Comparison of ENCODE assay signal across 16 cellular contexts in the genomic region with DNA sequence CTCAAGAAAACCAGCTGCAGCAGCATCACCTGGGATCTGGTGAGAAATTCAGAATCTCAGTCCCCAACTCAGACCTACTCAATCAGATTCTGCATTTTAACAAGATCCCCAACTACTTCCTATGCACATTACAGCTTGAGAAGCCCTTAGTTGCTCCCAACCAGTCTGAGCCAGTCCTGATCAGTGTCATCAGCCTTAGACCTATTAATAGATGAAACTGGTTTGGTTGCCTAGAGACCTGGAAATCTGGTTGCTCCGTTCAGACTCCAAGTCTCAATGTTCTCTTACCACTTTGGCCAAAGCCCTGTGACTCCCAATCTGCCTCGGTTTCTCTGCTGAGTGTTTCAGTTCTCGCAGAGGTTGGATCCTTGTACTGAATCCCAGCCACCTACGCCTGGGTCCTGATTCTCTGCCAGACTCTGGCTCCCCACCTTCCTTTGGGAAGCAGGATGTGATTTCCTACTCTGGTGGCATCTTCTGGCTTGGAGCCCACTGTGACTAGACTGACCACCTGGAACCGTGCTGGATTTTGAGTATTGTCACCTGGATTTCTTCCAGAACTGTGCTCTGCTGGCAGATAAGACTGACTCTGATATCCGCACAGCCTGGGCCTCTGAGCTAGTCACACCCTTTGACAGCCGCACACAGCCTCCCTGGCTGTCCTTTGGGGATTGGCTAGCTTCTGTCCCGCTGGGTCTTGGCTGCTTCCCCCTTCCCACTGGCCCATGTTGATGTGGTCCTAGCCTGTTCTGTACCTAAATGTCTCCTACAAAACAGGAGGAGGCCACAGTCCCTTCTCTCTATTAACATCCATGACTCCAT. TPM values are rescaled to one million over a fixed set of nuclear protein-coding genes. Genes with fewer than 3 reads are reported as not detected.
DNase-seq lines count a peak whose midpoint lies in the region; ATAC-seq, FAIRE-seq and TF ChIP-seq lines count a peak whose summit lies in the region.
"Had no signal": no experiment of that assay in that cellular context is flagged by ENCODE, and none has a peak within 500 bp of the region (broad histone marks: within the 10 kb centered on the region; RNA-seq: fewer than 3 reads in every experiment).

No MANE protein-coding gene starts in this region.

- H3K27ac ChIP-seq in foreskin keratinocyte (peak overlapping the region; percentile 32), pancreas (no peak overlapping the region)
- H3K27ac ChIP-seq: transverse colon had no signal

- no peak for FAIRE-seq in pancreas (lab: Jason Lieb, UNC)

- H3K4me1 ChIP-seq in foreskin keratinocyte = peaks cover 12% of the 10 kb centered on the region
- H3K4me1 ChIP-seq in pancreas = no peaks in the 10 kb centered on the region
- H3K4me1 ChIP-seq: transverse colon had no signal

- no peaks in the 10 kb centered on the region for H3K36me3 ChIP-seq in pancreas
- H3K36me3 ChIP-seq: transverse colon had no signal

- H3K27me3 ChIP-seq in foreskin keratinocyte (no peaks in the 10 kb centered on the region), pancreas (no peaks in the 10 kb centered on the region)
- H3K27me3 ChIP-seq: transverse colon had no signal

- in situ Hi-C loops in GM13977 (cut with MboI; ENCODE audit: low pct_unique_long_range_greater_than_20kb, low sequenced_read_pairs, unreplicated experiment) = loop anchor here (25.0 kb wide), 1 partner anchor 181 kb away; no protein-coding TSS in a partner anchor

- no peak overlapping the region for H3K4me3 ChIP-seq in pancreas
- H3K4me3 ChIP-seq: transverse colon had no signal

- ATAC-seq in foreskin keratinocyte = peak; percentile 83
- ATAC-seq in pancreas = peak in 3 of 4 donors; percentile 53 to 80 (median 70)
- ATAC-seq in HG02973 (IDR thresholded peaks at IDR 0.05; ENCODE audit: unreplicated experiment) = no peak
- ATAC-seq in GM21737 (IDR thresholded peaks at IDR 0.05; ENCODE audit: unreplicated experiment) = no peak
- ATAC-seq: natural killer cell treated with Interleukin-12 subunit alpha and Interleukin-12 subunit beta and Interleukin-15 and Interleukin-18, amount 100 ng/mL, for 72 hours had no signal

- no peaks in the 10 kb centered on the region for H3K9me3 ChIP-seq in pancreas
- H3K9me3 ChIP-seq: transverse colon had no signal

- 62 to 73% methylated on average over 8 of the region's 8 CpGs for WGBS in pancreas, 2 donors

- intact Hi-C loops in pancreas (cut with DNase I) = no loop called here

- TF ChIP-seq CTCF in foreskin keratinocyte (conservative IDR thresholded peaks at IDR 0.05) (no peak), pancreas (IDR thresholded peaks at IDR 0.05) (no peak), GM13977 (IDR thresholded peaks at IDR 0.05; ENCODE audit: extremely low read depth, insufficient read depth, missing control alignments) (no peak)

- DNase-seq in DMS53 (lab: John Stamatoyannopoulos, UW) (peak; percentile 85), NCI-H748 (lab: John Stamatoyannopoulos, UW; ENCODE audit: unreplicated experiment) (peak; percentile 49), foreskin keratinocyte (peak in 1 of 2 donors; percentile 61), pancreas (no peak), GM13977 (ENCODE audit: low spot score) (no peak)
- DNase-seq in stimulated activated CD4-positive, alpha-beta T cell treated with anti-CD3 and anti-CD28 coated beads, Interleukin-2, amount 100 ng/mL, for 48 hours = no peak
- DNase-seq: activated CD8-positive, alpha-beta memory T cell treated with anti-CD3 and anti-CD28 coated beads, Interleukin-2, amount 50 U/mL, for 4 hours; activated naive CD4-positive, alpha-beta T cell treated with Interleukin-2 at 50 U/mL for 16 hours; HCEC 1CT; NCI-H1930; NCI-H774; SIG-M5; transverse colon had no signal

RNA-seq across cellular contexts. Expression of gene ATXN1, which starts 20.3 kb away (rescaled TPM):
- total RNA-seq in foreskin keratinocyte (7.2 and 11.9 TPM in 2 replicates), pancreas (10 to 100 TPM; 20.0 to 38.6 (median 22.5) TPM)
- polyA plus RNA-seq in foreskin keratinocyte (2.4 and 3.0 TPM in 2 replicates), pancreas (1 to 10 TPM; 4.9 to 8.1 TPM)

Comparison
In these comparisons a context has a peak if more than half of its experiments do, and no peak if none do; other contexts are left out.
1. DNase-seq: peak in DMS53 (single experiment) and NCI-H748 (single experiment); none in pancreas (0 of 6), stimulated activated CD4-positive, alpha-beta T cell treated with anti-CD3 and anti-CD28 coated beads, Interleukin-2, amount 100 ng/mL, for 48 hours (0 of 2) and GM13977 (single experiment).
2. ATAC-seq: peak in foreskin keratinocyte (single experiment) and pancreas (3 of 4); none in HG02973 (single experiment) and GM21737 (single experiment).